ENCODE assay signal across 8 cellular contexts in genomic region chr4:23333556-23333945, GRCh38.
DNase-seq lines count a peak whose midpoint lies in the region; ATAC-seq and TF ChIP-seq lines count a peak whose summit lies in the region.

No MANE protein-coding gene starts in this region.

- H3K4me1 Mint-ChIP-seq in CD4-positive, alpha-beta T cell (ENCODE audit: low read depth), result peaks cover 28% of the 10 kb centered on the region

- POLR2A ChIA-PET in CD4-positive, alpha-beta T cell (lab: Charles Lee), result interaction anchor here (0.6 kb wide), 1 partner anchor 661 kb away, joined by 4 read pairs; no protein-coding TSS in a partner anchor

- H3K4me3 ChIP-seq in epithelial cell of esophagus (ENCODE audit: low read length), result no peak overlapping the region

- H3K27me3 ChIP-seq in CD4-positive, alpha-beta T cell (ENCODE audit: control insufficient read depth, insufficient read depth, low read length), result no peaks in the 10 kb centered on the region

- CTCF ChIA-PET in CD4-positive, alpha-beta T cell (lab: Charles Lee), result no interaction called here

- H3K4me3 Mint-ChIP-seq in CD4-positive, alpha-beta T cell, result peak overlapping the region; percentile 1

- peak overlapping the region; percentile 81 for H3K27ac Mint-ChIP-seq in CD4-positive, alpha-beta T cell

- TF ChIP-seq CTCF in CD4-positive, alpha-beta T cell (IDR thresholded peaks at IDR 0.05), result no peak
- no peak for TF ChIP-seq CTCF in epithelial cell of esophagus (IDR thresholded peaks at IDR 0.05; ENCODE audit: insufficient read depth, low read depth, low read length, missing control alignments)

- H3K36me3 Mint-ChIP-seq in CD4-positive, alpha-beta T cell (ENCODE audit: low read depth), result peaks cover 4% of the 10 kb centered on the region

- peak; percentile 49 for ATAC-seq in CD4-positive, alpha-beta T cell (ENCODE audit: poor library complexity)
- ATAC-seq in GM19395 (IDR thresholded peaks at IDR 0.05; ENCODE audit: unreplicated experiment) (peak; percentile 4), HG03571 (IDR thresholded peaks at IDR 0.05; ENCODE audit: unreplicated experiment) (no peak)

- H3K27me3 Mint-ChIP-seq in CD4-positive, alpha-beta T cell, result no peaks in the 10 kb centered on the region

- no peaks in the 10 kb centered on the region for H3K9me3 ChIP-seq in CD4-positive, alpha-beta T cell (ENCODE audit: control insufficient read depth, low read length)

- no peak overlapping the region for H3K27ac ChIP-seq in CD4-positive, alpha-beta T cell (ENCODE audit: low read depth, low read length)

- intact Hi-C loops in CD4-positive, alpha-beta T cell (cut with DNase I, micrococcal nuclease), result no loop called here

- H3K9me3 Mint-ChIP-seq in CD4-positive, alpha-beta T cell, result peaks cover 2% of the 10 kb centered on the region

- peak in 1 of 10 experiments; percentile 10 for DNase-seq in CD4-positive, alpha-beta T cell
- peak; percentile 52 for DNase-seq in NCI-H446 treated with DMSO at 0.1 percent for 48 hours (lab: John Stamatoyannopoulos, UW)
- peak; percentile 70 for DNase-seq in epithelial cell of esophagus (ENCODE audit: low read depth)
- DNase-seq in cortex of kidney (lab: John Stamatoyannopoulos, UW), result no peak
- DNase-seq in occipital lobe (lab: John Stamatoyannopoulos, UW), result no peak
- no peak for DNase-seq in NCI-H2171 treated with DMSO at 0.1 percent for 48 hours (lab: John Stamatoyannopoulos, UW)

Comparison
In these comparisons a context has a peak if more than half of its experiments do, and no peak if none do; other contexts are left out.
1. DNase-seq: peak in NCI-H446 treated with DMSO at 0.1 percent for 48 hours (single experiment) and epithelial cell of esophagus (single experiment); none in cortex of kidney (single experiment), occipital lobe (single experiment) and NCI-H2171 treated with DMSO at 0.1 percent for 48 hours (single experiment).